In the genomic region with DNA sequence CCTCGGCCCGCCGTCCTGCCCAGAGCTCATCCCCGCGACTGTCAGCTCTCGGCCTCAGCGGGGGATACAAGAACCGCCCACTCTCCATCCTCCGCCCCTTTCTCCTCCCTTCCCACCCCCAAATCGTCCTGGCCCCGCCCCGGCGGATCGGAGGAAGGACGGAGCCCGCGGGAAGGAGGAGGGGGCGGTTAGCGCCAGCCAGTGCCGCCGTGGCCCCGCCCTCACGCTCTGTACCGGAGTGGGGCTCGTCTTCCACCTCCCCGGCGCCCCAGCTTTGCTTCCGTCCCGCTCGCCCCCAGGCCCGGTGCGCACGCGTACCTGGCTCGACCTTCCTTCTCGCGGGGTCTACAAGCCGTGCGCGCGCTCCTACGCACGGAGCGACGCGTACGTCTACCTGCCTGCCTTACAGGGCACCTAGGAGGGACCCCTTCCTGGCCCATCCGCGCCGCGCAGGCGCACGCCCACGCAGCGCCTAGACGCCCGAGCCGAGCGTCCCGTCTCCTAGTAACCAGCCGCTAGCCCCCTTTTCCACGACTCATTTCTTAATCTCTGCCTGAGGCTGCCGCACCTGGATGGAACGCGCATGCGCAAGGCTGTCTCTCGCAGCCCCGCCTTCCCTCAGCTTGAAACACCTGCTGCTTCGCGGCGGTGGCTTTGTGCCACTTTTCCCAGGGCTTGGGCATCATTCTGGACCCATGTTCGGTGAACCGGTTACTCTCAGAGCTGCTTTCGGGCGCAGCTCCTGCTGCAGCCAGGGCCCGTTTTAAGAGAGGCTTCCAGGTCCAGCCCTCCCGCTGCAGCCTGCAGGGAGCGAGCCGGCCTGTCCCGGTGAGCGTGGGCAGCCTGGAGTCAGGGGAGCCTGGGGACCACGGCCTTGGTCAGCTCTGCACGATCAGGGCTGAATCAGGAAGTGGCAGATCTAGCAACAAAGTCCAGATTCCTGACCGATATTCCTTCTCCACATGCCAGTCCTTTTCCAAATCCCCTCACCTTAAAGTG, we compare ENCODE assay signal across 8 cellular contexts. TPM values are rescaled to one million over a fixed set of nuclear protein-coding genes. Genes with fewer than 3 reads are reported as not detected.
A peak's percentile ranks its signal among the peaks of the same experiment; 100 is the strongest.
DNase-seq lines count a peak whose midpoint lies in the region; ATAC-seq lines count a peak whose summit lies in the region.

A gene with protein sequence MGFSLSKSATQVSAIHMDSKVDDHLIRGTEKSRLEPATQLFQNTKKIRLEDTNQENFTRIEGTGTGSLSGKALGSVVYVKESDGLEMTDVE (plus strand): TSS at position 598 of the 999 bp plus-strand sequence. CDS start 8,852 bp downstream, outside the sequence.

- 0 out of 2 replicates have a peak, but pooled peaks cover 4% of the 10 kb centered on the region for H3K4me1 ChIP-seq in HUES48 (ENCODE audit: control insufficient read depth, insufficient read depth, low read length)
- peaks cover 7% of the 10 kb centered on the region for H3K4me1 ChIP-seq in endocrine pancreas (ENCODE audit: control insufficient read depth, insufficient read depth, low read length)

- in situ Hi-C loops in Caki2 (cut with HindIII; ENCODE audit: low pct_unique_long_range_greater_than_20kb, low sequenced_read_pairs), result no loop called here

- no peaks in the 10 kb centered on the region; the same call in 1 of the 2 replicates for H3K27me3 ChIP-seq in HUES48 (ENCODE audit: control insufficient read depth, insufficient read depth, low read length)
- H3K27me3 ChIP-seq in endocrine pancreas (ENCODE audit: control insufficient read depth, insufficient read depth, low read length), result no peaks in the 10 kb centered on the region

- peak; percentile 97 for DNase-seq in Caki2 (ENCODE audit: low read depth)
- peak; percentile 92 for DNase-seq in NOMO-1 treated with dmso at 0.1 percent for 144 hours (lab: John Stamatoyannopoulos, UW; ENCODE audit: unreplicated experiment)
- peak; percentile 93 for DNase-seq in activated CD8-positive, alpha-beta memory T cell treated with anti-CD3 and anti-CD28 coated beads, Interleukin-2, amount 50 U/mL, for 1 hour (ENCODE audit: extremely low read depth)
- peak; percentile 97 for DNase-seq in mesenteric fat pad (ENCODE audit: low spot score)
- peak; percentile 95 for DNase-seq in stimulated activated CD8-positive, alpha-beta memory T cell treated with anti-CD3 and anti-CD28 coated beads, Interleukin-15, amount 100 ng/mL, for 1 hour (ENCODE audit: low read depth)

- peaks cover 9% of the 10 kb centered on the region; the same call in 1 of the 2 replicates for H3K9me3 ChIP-seq in HUES48 (ENCODE audit: control insufficient read depth, insufficient read depth, low read length)
- no peaks in the 10 kb centered on the region for H3K9me3 ChIP-seq in endocrine pancreas (ENCODE audit: control insufficient read depth, low read length)

- H3K27ac ChIP-seq in HUES48 (ENCODE audit: low read depth, low read length), result peak within 1 kb of the TSS; percentile 92

- H3K9ac ChIP-seq in HUES48 (ENCODE audit: low read depth, low read length) (peak within 1 kb of the TSS; percentile 58), endocrine pancreas (ENCODE audit: control insufficient read depth, insufficient read depth, low read length) (peak within 1 kb of the TSS; percentile 58)

- ATAC-seq in GM21447 (IDR thresholded peaks at IDR 0.05; ENCODE audit: unreplicated experiment), result peak; percentile 84

- H3K4me3 ChIP-seq in HUES48 (ENCODE audit: low read depth, low read length) (peak within 1 kb of the TSS; percentile 83), endocrine pancreas (ENCODE audit: control insufficient read depth, insufficient read depth, low read length) (peak within 1 kb of the TSS; percentile 92)

- H3K36me3 ChIP-seq in HUES48 (ENCODE audit: control insufficient read depth, insufficient read depth, low read length), result no peaks in the 10 kb centered on the region
- H3K36me3 ChIP-seq in endocrine pancreas (ENCODE audit: control insufficient read depth, insufficient read depth, low read length), result no peaks in the 10 kb centered on the region

RNA-seq across cellular contexts. Expression of the gene that starts here (rescaled TPM):
- 0.95 and 4.2 TPM in 2 replicates for total RNA-seq in Caki2 (2014; rRNA removed; shearing (Covaris generic); ENCODE audit: low replicate concordance)
- total RNA-seq in mesenteric fat pad, result 0.32 TPM

Comparison
In these comparisons a context has a peak if more than half of its experiments do, and no peak if none do; other contexts are left out.
1. Peak in every context shown above with its lines: DNase-seq, ATAC-seq, H3K4me3 ChIP-seq and H3K27ac ChIP-seq.
2. Peak in DNase-seq in mesenteric fat pad; RNA of the gene not detected or under 1 TPM.